In genomic region chr3:13954266-13954665, GRCh38 we compare ENCODE assay signal across 11 cellular contexts.
"Had no signal": no experiment of that assay in that cellular context is flagged by ENCODE, and none has a peak within 500 bp of the region (broad histone marks: within the 10 kb centered on the region; RNA-seq: fewer than 3 reads in every experiment).

No MANE protein-coding gene starts in this region.

- H3K9me3 ChIP-seq: HAP-1 had no signal

- H3K27ac ChIP-seq: GM23248 had no signal

- H3K4me3 ChIP-seq: GM23248, GM23338, HAP-1 had no signal

- H2AFZ ChIP-seq: GM23248, GM23338 had no signal

- FAIRE-seq: H1, H54 had no signal

- H3K36me3 ChIP-seq: HAP-1 had no signal

- H3K4me2 ChIP-seq: GM23338 had no signal

- H3K9ac ChIP-seq: GM23248 had no signal

- DNase-seq: GM23248, GOT3, H7, H9, HCEC 1CT, HFFc6 had no signal

- ATAC-seq: GM23338, HCT116 had no signal
